Comparison of ENCODE assay signal across 8 cellular contexts in genomic region chr2:196638765-196639164, GRCh38. TPM values are rescaled to one million over a fixed set of nuclear protein-coding genes. Genes with fewer than 3 reads are reported as not detected.
DNase-seq lines count a peak whose midpoint lies in the region; ATAC-seq and TF ChIP-seq lines count a peak whose summit lies in the region.

No MANE protein-coding gene starts in this region.

- peak overlapping the region; percentile 35 for H3K27ac Mint-ChIP-seq in activated B cell treated with CpG ODN at 0.5 μM for 24 hours

- no peaks in the 10 kb centered on the region for H3K27me3 ChIP-seq in SK-N-SH (ENCODE audit: insufficient read depth)
- H3K27me3 ChIP-seq in left ventricle myocardium inferior (ENCODE audit: low read depth), result no peaks in the 10 kb centered on the region
- H3K27me3 ChIP-seq in skeletal muscle tissue (ENCODE audit: control insufficient read depth in 3 of 3, insufficient read depth in 3 of 3, low read length in 3 of 3), result no peaks in the 10 kb centered on the region

- no peak for TF ChIP-seq RAD21 in SK-N-SH (IDR thresholded peaks at IDR 0.05; ENCODE audit: low read length)

- CTCF ChIA-PET in SK-N-SH (lab: Yijun Ruan, JAX), result interaction anchor here (1.5 to 1.6 kb wide), 2 partner anchors 28 to 57 kb away, joined by 3 to 4 read pairs; no protein-coding TSS in a partner anchor
- CTCF ChIA-PET in activated B cell treated with CpG ODN at 0.5 μM for 24 hours (lab: Charles Lee), result interaction anchor here (2.1 kb wide), 1 partner anchor 571 kb away, joined by 6 read pairs; the partner anchor contains the start of gene DNAH7

- no peak overlapping the region for H3K27ac ChIP-seq in SK-N-SH (ENCODE audit: low read depth in 2 of 2, low read length in 1 of 2)
- H3K27ac ChIP-seq in left ventricle myocardium inferior (replicated peaks), result no peak overlapping the region
- H3K27ac ChIP-seq in skeletal muscle tissue (ENCODE audit: low read depth, low read length), result no peak overlapping the region

- no peaks in the 10 kb centered on the region for H3K9me3 ChIP-seq in SK-N-SH
- H3K9me3 ChIP-seq in left ventricle myocardium inferior (replicated peaks), result no peaks in the 10 kb centered on the region
- no peaks in the 10 kb centered on the region for H3K9me3 ChIP-seq in skeletal muscle tissue (ENCODE audit: control insufficient read depth in 3 of 3, low read length in 3 of 3)

- ATAC-seq in SK-N-SH treated with all-trans-retinoic acid at 6 μM for 48 hours (no peak), activated B cell treated with CpG ODN at 0.5 μM for 24 hours (ENCODE audit: low read depth) (no peak), GM21723 (IDR thresholded peaks at IDR 0.05; ENCODE audit: unreplicated experiment) (no peak)

- intact Hi-C loops in activated B cell treated with CpG ODN at 0.5 μM for 24 hours (cut with micrococcal nuclease) (loop anchor here (1.0 to 10.0 kb wide), 10 partner anchors 161 to 1067 kb away; partner anchors contain the start of genes COQ10B, DNAH7, GTF3C3 and HSPE1), left ventricle myocardium inferior (cut with micrococcal nuclease) (no loop called here)

- no peak overlapping the region for H3K4me2 ChIP-seq in SK-N-SH

- peaks cover 14% of the 10 kb centered on the region for H3K4me1 Mint-ChIP-seq in activated B cell treated with CpG ODN at 0.5 μM for 24 hours

- peak overlapping the region; percentile 76 for H2AFZ ChIP-seq in SK-N-SH (ENCODE audit: low read depth)

- H3K9ac ChIP-seq in SK-N-SH (no peak overlapping the region), skeletal muscle tissue (ENCODE audit: low read depth in 1 of 3, low read length in 3 of 3) (no peak overlapping the region)

- H3K4me3 ChIP-seq in SK-N-SH (ENCODE audit: low read depth in 2 of 2, low read length in 1 of 2), result peak overlapping the region in 1 of 2 experiments; percentile 87; a peak in 1 of 4 replicates
- H3K4me3 ChIP-seq in left ventricle myocardium inferior, result peak overlapping the region; percentile 70
- H3K4me3 ChIP-seq in skeletal muscle tissue (ENCODE audit: low read length in 3 of 3), result peak overlapping the region; percentile 88 to 96 (median 92)

- POLR2A ChIA-PET in SK-N-SH (lab: Yijun Ruan, JAX), result no interaction called here
- POLR2A ChIA-PET in activated B cell treated with CpG ODN at 0.5 μM for 24 hours (lab: Charles Lee), result interaction anchor here (1.5 kb wide), 1 partner anchor 160 kb away, joined by 6 read pairs; the partner anchor contains the start of gene GTF3C3

- H4K20me1 ChIP-seq in SK-N-SH (ENCODE audit: insufficient read depth), result no peaks in the 10 kb centered on the region

- H3F3A ChIP-seq in SK-N-SH (replicated peaks; ENCODE audit: insufficient read depth), result peaks cover 8% of the 10 kb centered on the region

- peak overlapping the region; percentile 89 for H3K4me3 Mint-ChIP-seq in activated B cell treated with CpG ODN at 0.5 μM for 24 hours

- TF ChIP-seq CTCF in SK-N-SH (IDR thresholded peaks at IDR 0.05) (no peak), activated B cell treated with CpG ODN at 0.5 μM for 24 hours (IDR thresholded peaks at IDR 0.05) (no peak), left ventricle myocardium inferior (IDR thresholded peaks at IDR 0.05; ENCODE audit: borderline replicate concordance) (no peak)

- H3K27me3 Mint-ChIP-seq in activated B cell treated with CpG ODN at 0.5 μM for 24 hours, result no peaks in the 10 kb centered on the region

- TF ChIP-seq EP300 in SK-N-SH (IDR thresholded peaks at IDR 0.05; ENCODE audit: borderline replicate concordance in 1 of 2, low read depth in 1 of 2, low read length in 1 of 2), result no peak

- no peaks in the 10 kb centered on the region for H3K9me3 Mint-ChIP-seq in activated B cell treated with CpG ODN at 0.5 μM for 24 hours

- DNase-seq in SK-N-SH, result no peak
- DNase-seq in activated B cell treated with CpG ODN at 0.5 μM for 24 hours, result no peak
- DNase-seq in left ventricle myocardium inferior, result no peak
- DNase-seq in islet precursor cell, result no peak
- no peak for DNase-seq in H4 (ENCODE audit: low spot score)

- no peaks in the 10 kb centered on the region for H3K36me3 ChIP-seq in SK-N-SH (replicated peaks in 1 of 2; ENCODE audit: control insufficient read depth in 1 of 2, insufficient read depth in 2 of 2, low read length in 1 of 2)
- no peaks in the 10 kb centered on the region for H3K36me3 ChIP-seq in left ventricle myocardium inferior
- H3K36me3 ChIP-seq in skeletal muscle tissue (ENCODE audit: control insufficient read depth in 3 of 3, insufficient read depth in 3 of 3, low read length in 3 of 3), result no peaks in the 10 kb centered on the region

- H3K79me2 ChIP-seq in SK-N-SH (ENCODE audit: insufficient read depth), result peaks cover 35% of the 10 kb centered on the region

- WGBS in SK-N-SH (ENCODE audit: low lambda C conversion rate), result 84% methylated on average over 19 of the region's 19 CpGs

- no peaks in the 10 kb centered on the region for H3K36me3 Mint-ChIP-seq in activated B cell treated with CpG ODN at 0.5 μM for 24 hours (ENCODE audit: low read depth)

- H3K9me2 ChIP-seq in SK-N-SH, result no peaks in the 10 kb centered on the region

- H3K4me1 ChIP-seq in SK-N-SH (ENCODE audit: control insufficient read depth in 1 of 2, insufficient read depth in 2 of 2, low read depth in 1 of 2, low read length in 1 of 2) (no peaks in the 10 kb centered on the region; a peak in 1 of 4 replicates), left ventricle myocardium inferior (peaks cover 7% of the 10 kb centered on the region), skeletal muscle tissue (ENCODE audit: control insufficient read depth in 3 of 3, insufficient read depth in 3 of 3, low read length in 3 of 3) (peaks cover 5 to 9% (median 8%) of the 10 kb centered on the region in 3 donors)

TF ChIP-seq in SK-N-SH, 30 proteins besides CTCF, POLR2A, EP300 and RAD21 (continues in another document):
- TF ChIP-seq, protein P1, sequence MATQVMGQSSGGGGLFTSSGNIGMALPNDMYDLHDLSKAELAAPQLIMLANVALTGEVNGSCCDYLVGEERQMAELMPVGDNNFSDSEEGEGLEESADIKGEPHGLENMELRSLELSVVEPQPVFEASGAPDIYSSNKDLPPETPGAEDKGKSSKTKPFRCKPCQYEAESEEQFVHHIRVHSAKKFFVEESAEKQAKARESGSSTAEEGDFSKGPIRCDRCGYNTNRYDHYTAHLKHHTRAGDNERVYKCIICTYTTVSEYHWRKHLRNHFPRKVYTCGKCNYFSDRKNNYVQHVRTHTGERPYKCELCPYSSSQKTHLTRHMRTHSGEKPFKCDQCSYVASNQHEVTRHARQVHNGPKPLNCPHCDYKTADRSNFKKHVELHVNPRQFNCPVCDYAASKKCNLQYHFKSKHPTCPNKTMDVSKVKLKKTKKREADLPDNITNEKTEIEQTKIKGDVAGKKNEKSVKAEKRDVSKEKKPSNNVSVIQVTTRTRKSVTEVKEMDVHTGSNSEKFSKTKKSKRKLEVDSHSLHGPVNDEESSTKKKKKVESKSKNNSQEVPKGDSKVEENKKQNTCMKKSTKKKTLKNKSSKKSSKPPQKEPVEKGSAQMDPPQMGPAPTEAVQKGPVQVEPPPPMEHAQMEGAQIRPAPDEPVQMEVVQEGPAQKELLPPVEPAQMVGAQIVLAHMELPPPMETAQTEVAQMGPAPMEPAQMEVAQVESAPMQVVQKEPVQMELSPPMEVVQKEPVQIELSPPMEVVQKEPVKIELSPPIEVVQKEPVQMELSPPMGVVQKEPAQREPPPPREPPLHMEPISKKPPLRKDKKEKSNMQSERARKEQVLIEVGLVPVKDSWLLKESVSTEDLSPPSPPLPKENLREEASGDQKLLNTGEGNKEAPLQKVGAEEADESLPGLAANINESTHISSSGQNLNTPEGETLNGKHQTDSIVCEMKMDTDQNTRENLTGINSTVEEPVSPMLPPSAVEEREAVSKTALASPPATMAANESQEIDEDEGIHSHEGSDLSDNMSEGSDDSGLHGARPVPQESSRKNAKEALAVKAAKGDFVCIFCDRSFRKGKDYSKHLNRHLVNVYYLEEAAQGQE (IDR thresholded peaks at IDR 0.05; ENCODE audit: low read depth, low read length), result no peak
- TF ChIP-seq RXRA (IDR thresholded peaks at IDR 0.05; ENCODE audit: borderline replicate concordance, low read depth), result no peak

TF ChIP-seq in SK-N-SH treated with all-trans-retinoic acid at 6 μM for 48 hours, 23 proteins besides CTCF, POLR2A, EP300 and RAD21 (continues in another document):
- TF ChIP-seq GLIS3 (CRISPR knock-in tag; IDR thresholded peaks at IDR 0.05), result no peak
- no peak for TF ChIP-seq BACH2 (CRISPR knock-in tag; IDR thresholded peaks at IDR 0.05; ENCODE audit: borderline replicate concordance)
- no peak for TF ChIP-seq RARB (CRISPR knock-in tag; IDR thresholded peaks at IDR 0.05)
- no peak for TF ChIP-seq ZC3H10 (CRISPR knock-in tag; IDR thresholded peaks at IDR 0.05)
- TF ChIP-seq CSRNP3 (CRISPR knock-in tag; IDR thresholded peaks at IDR 0.05), result no peak
- TF ChIP-seq OSR1 (CRISPR knock-in tag; IDR thresholded peaks at IDR 0.05), result no peak
- no peak for TF ChIP-seq ISL1 (CRISPR knock-in tag; IDR thresholded peaks at IDR 0.05)
- no peak for TF ChIP-seq ZFP3 (CRISPR knock-in tag; IDR thresholded peaks at IDR 0.05)
- no peak for TF ChIP-seq TCF4 (CRISPR knock-in tag; IDR thresholded peaks at IDR 0.05; ENCODE audit: borderline replicate concordance)
- TF ChIP-seq ZNF565 (CRISPR knock-in tag; conservative IDR thresholded peaks at IDR 0.05; ENCODE audit: low read depth), result no peak

RNA-seq across cellular contexts. Expression of gene CCDC150, which starts 0.8 kb away (rescaled TPM):
- polyA plus RNA-seq in SK-N-SH (2012; rRNA removed), result 4.6 and 5.8 TPM in 2 replicates
- 1.8 and 2.2 TPM in 2 replicates for polyA plus RNA-seq in SK-N-SH (2012; cell fraction: cytosol; rRNA removed)
- polyA plus RNA-seq in SK-N-SH (2012; cell fraction: nucleus; rRNA removed), result 14.8 and 23.2 TPM in 2 replicates
- total RNA-seq in activated B cell treated with CpG ODN at 0.5 μM for 24 hours (2.3 and 2.6 TPM in 2 replicates), left ventricle myocardium inferior (0.66 TPM), skeletal muscle tissue (6.8 TPM)
- 1.4 and 2.3 TPM in 2 replicates for total RNA-seq in H4 (2014; rRNA removed; shearing (Covaris generic))

RNA-seq across cellular contexts. Expression of gene HECW2, which starts 45.4 kb away (rescaled TPM):
- 14.1 and 20.7 TPM in 2 replicates for polyA plus RNA-seq in SK-N-SH (2012; rRNA removed)
- 7.3 and 9.8 TPM in 2 replicates for polyA plus RNA-seq in SK-N-SH (2012; cell fraction: cytosol; rRNA removed)
- 17.1 and 62.5 TPM in 2 replicates for polyA plus RNA-seq in SK-N-SH (2012; cell fraction: nucleus; rRNA removed)
- total RNA-seq in activated B cell treated with CpG ODN at 0.5 μM for 24 hours (0.69 and 1.4 TPM in 2 replicates), left ventricle myocardium inferior (16.1 TPM), skeletal muscle tissue (23.5 TPM)
- total RNA-seq in H4 (2014; rRNA removed; shearing (Covaris generic)), result 3.6 and 8.6 TPM in 2 replicates
